1 cellular context compared by ENCODE assay signal in genomic region chr7:135171581-135172291, GRCh38.
TF ChIP-seq lines count a peak whose summit lies in the region.
"Not testable (repeated sequence)": the region's sequence is repeated elsewhere in the genome, so short reads cannot be mapped to it uniquely, and the experiment has no call there.

No MANE protein-coding gene starts in this region.

TF ChIP-seq in HepG2, 621 proteins besides CTCF, POLR2A, EP300 and RAD21 (continued from another document):
- TF ChIP-seq ZNF670 (CRISPR knock-in tag; IDR thresholded peaks at IDR 0.05; ENCODE audit: borderline replicate concordance) (peak; percentile 69; the same call in 1 of the 2 replicates), ELF4 (CRISPR knock-in tag; IDR thresholded peaks at IDR 0.05; ENCODE audit: borderline replicate concordance) (peak; percentile 43; the same call in 1 of the 2 replicates), ZNF292 (CRISPR knock-in tag; IDR thresholded peaks at IDR 0.05; ENCODE audit: borderline replicate concordance, low read depth) (peak; percentile 27; the same call in 1 of the 2 replicates), ZGPAT (CRISPR knock-in tag; IDR thresholded peaks at IDR 0.05) (peak; percentile 59; the same call in 1 of the 2 replicates), ZSCAN21 (CRISPR knock-in tag; IDR thresholded peaks at IDR 0.05; ENCODE audit: borderline replicate concordance) (peak; percentile 35; the same call in 1 of the 2 replicates), ATF7 (IDR thresholded peaks at IDR 0.05) (0 out of 2 replicates have a peak, but pooled peaks have one; percentile 26), PAXIP1 (CRISPR knock-in tag; conservative IDR thresholded peaks at IDR 0.05) (0 out of 2 replicates have a peak, but pooled peaks have one; percentile 36)
- TF ChIP-seq, protein P1, sequence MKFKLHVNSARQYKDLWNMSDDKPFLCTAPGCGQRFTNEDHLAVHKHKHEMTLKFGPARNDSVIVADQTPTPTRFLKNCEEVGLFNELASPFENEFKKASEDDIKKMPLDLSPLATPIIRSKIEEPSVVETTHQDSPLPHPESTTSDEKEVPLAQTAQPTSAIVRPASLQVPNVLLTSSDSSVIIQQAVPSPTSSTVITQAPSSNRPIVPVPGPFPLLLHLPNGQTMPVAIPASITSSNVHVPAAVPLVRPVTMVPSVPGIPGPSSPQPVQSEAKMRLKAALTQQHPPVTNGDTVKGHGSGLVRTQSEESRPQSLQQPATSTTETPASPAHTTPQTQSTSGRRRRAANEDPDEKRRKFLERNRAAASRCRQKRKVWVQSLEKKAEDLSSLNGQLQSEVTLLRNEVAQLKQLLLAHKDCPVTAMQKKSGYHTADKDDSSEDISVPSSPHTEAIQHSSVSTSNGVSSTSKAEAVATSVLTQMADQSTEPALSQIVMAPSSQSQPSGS (CRISPR knock-in tag; IDR thresholded peaks at IDR 0.05) = peak; percentile 55; the same call in 1 of the 2 replicates
- TF ChIP-seq ATF7 (CRISPR knock-in tag; IDR thresholded peaks at IDR 0.05) = not testable (repeated sequence)
- TF ChIP-seq, protein P2, sequence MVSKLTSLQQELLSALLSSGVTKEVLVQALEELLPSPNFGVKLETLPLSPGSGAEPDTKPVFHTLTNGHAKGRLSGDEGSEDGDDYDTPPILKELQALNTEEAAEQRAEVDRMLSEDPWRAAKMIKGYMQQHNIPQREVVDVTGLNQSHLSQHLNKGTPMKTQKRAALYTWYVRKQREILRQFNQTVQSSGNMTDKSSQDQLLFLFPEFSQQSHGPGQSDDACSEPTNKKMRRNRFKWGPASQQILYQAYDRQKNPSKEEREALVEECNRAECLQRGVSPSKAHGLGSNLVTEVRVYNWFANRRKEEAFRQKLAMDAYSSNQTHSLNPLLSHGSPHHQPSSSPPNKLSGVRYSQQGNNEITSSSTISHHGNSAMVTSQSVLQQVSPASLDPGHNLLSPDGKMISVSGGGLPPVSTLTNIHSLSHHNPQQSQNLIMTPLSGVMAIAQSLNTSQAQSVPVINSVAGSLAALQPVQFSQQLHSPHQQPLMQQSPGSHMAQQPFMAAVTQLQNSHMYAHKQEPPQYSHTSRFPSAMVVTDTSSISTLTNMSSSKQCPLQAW (CRISPR knock-in tag; IDR thresholded peaks at IDR 0.05) = peak; percentile 50; the same call in 1 of the 2 replicates
TF ChIP-seq in HepG2: peak in this region for 120; not testable (repeated sequence) for 501.
